9 cellular contexts compared by ENCODE assay signal in the genomic region with DNA sequence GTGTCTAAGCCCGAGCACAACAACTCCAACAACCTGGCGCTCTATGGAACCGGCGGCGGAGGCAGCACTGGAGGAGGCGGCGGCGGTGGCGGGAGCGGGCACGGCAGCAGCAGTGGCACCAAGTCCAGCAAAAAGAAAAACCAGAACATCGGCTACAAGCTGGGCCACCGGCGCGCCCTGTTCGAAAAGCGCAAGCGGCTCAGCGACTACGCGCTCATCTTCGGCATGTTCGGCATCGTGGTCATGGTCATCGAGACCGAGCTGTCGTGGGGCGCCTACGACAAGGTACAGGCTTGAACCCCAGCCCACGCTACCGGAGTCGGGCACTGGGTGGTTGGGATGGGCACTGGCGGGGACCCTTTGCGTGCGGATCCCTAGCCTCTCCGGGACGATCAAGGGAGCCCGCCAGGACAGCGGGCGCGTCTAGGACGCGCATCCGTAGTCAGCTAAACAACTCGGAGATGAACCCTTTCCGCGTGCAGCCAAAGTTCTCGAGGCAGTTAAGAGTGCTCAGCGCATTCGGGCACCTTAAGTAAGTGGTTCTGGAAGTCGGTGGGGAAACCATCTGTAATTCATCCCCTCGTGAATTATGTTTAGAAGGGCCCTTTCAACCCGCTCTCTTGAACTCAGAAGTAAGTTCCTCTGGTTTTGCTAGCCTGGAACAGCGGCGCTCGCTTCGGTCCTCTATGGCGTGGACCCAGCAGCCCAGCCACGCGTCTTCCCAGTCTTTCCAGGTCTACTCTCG. TPM values are rescaled to one million over a fixed set of nuclear protein-coding genes. Genes with fewer than 3 reads are reported as not detected.
A peak's percentile ranks its signal among the peaks of the same experiment; 100 is the strongest.
DNase-seq lines count a peak whose midpoint lies in the region; ATAC-seq, FAIRE-seq and TF ChIP-seq lines count a peak whose summit lies in the region.
"Had no signal": no experiment of that assay in that cellular context is flagged by ENCODE, and none has a peak within 500 bp of the region (broad histone marks: within the 10 kb centered on the region; RNA-seq: fewer than 3 reads in every experiment).

No MANE protein-coding gene starts in this region.

- H3K4me3 Mint-ChIP-seq in activated naive CD4-positive, alpha-beta T cell treated with anti-CD3 and anti-CD28 coated beads, Interleukin-2, amount 10 ng/mL, durations not matched to agents 7 days and 5 days = no peak overlapping the region
- H3K4me3 Mint-ChIP-seq in astrocyte (ENCODE audit: unreplicated experiment) (peak overlapping the region; percentile 81), type B pancreatic cell (peak overlapping the region; percentile 99)

- H4K20me1 ChIP-seq in astrocyte (ENCODE audit: insufficient read depth, low read length) = no peaks in the 10 kb centered on the region

- ATAC-seq in left lung = no peak
- ATAC-seq in GM19035 (IDR thresholded peaks at IDR 0.05; ENCODE audit: unreplicated experiment) = no peak
- no peak for ATAC-seq in HG02840 (IDR thresholded peaks at IDR 0.05; ENCODE audit: low FRiP score, unreplicated experiment)

- H2AFZ ChIP-seq in astrocyte (ENCODE audit: low read depth, low read length) = no peak overlapping the region

- CTCF ChIA-PET in activated naive CD4-positive, alpha-beta T cell treated with anti-CD3 and anti-CD28 coated beads, Interleukin-2, amount 10 ng/mL, durations not matched to agents 7 days and 5 days (lab: Charles Lee) = no interaction called here

- FAIRE-seq in astrocyte (lab: Jason Lieb, UNC) = no peak
- FAIRE-seq: islet of Langerhans had no signal

- H3K4me3 ChIP-seq in astrocyte (ENCODE audit: insufficient read depth, low read depth, low read length) = no peak overlapping the region
- H3K4me3 ChIP-seq in left lung = peak overlapping the region; percentile 55 to 56

- H3K27me3 ChIP-seq in astrocyte (ENCODE audit: insufficient read depth, low read length) = peaks cover 37% of the 10 kb centered on the region
- peaks cover 57 to 69% of the 10 kb centered on the region in 2 donors for H3K27me3 ChIP-seq in left lung

- H3K36me3 ChIP-seq in astrocyte (ENCODE audit: insufficient read depth, low read length) = no peaks in the 10 kb centered on the region
- H3K36me3 ChIP-seq in left lung = no peaks in the 10 kb centered on the region

- H3K27ac Mint-ChIP-seq in activated naive CD4-positive, alpha-beta T cell treated with anti-CD3 and anti-CD28 coated beads, Interleukin-2, amount 10 ng/mL, durations not matched to agents 7 days and 5 days = peak overlapping the region; percentile 63
- H3K27ac Mint-ChIP-seq in astrocyte (ENCODE audit: unreplicated experiment) = no peak overlapping the region
- peak overlapping the region; percentile 91 for H3K27ac Mint-ChIP-seq in type B pancreatic cell

- TF ChIP-seq CTCF in astrocyte (IDR thresholded peaks at IDR 0.05; ENCODE audit: insufficient read depth, low read depth, low read length) (no peak), left lung (IDR thresholded peaks at IDR 0.05) (no peak), type B pancreatic cell (conservative IDR thresholded peaks at IDR 0.05) (no peak)

- H3K4me1 ChIP-seq in astrocyte (ENCODE audit: insufficient read depth, low read length) = peaks cover 6% of the 10 kb centered on the region
- peaks cover 0 to 9% of the 10 kb centered on the region in 2 donors for H3K4me1 ChIP-seq in left lung

- no peaks in the 10 kb centered on the region for H3K9me3 Mint-ChIP-seq in activated naive CD4-positive, alpha-beta T cell treated with anti-CD3 and anti-CD28 coated beads, Interleukin-2, amount 10 ng/mL, durations not matched to agents 7 days and 5 days
- H3K9me3 Mint-ChIP-seq in astrocyte (ENCODE audit: unreplicated experiment) (no peaks in the 10 kb centered on the region), type B pancreatic cell (no peaks in the 10 kb centered on the region)

- H3K4me1 Mint-ChIP-seq in activated naive CD4-positive, alpha-beta T cell treated with anti-CD3 and anti-CD28 coated beads, Interleukin-2, amount 10 ng/mL, durations not matched to agents 7 days and 5 days = peaks cover 4% of the 10 kb centered on the region
- peaks cover 2% of the 10 kb centered on the region for H3K4me1 Mint-ChIP-seq in astrocyte (ENCODE audit: low read depth, unreplicated experiment)
- H3K4me1 Mint-ChIP-seq in type B pancreatic cell (ENCODE audit: unreplicated experiment) = peaks cover 4% of the 10 kb centered on the region

- no peaks in the 10 kb centered on the region for H3K36me3 Mint-ChIP-seq in activated naive CD4-positive, alpha-beta T cell treated with anti-CD3 and anti-CD28 coated beads, Interleukin-2, amount 10 ng/mL, durations not matched to agents 7 days and 5 days
- H3K36me3 Mint-ChIP-seq in astrocyte (ENCODE audit: low read depth, unreplicated experiment) (no peaks in the 10 kb centered on the region), type B pancreatic cell (peaks cover 3% of the 10 kb centered on the region)

- H3K27ac ChIP-seq in astrocyte (ENCODE audit: low read depth, low read length) (no peak overlapping the region), left lung (no peak overlapping the region)

- no peak for DNase-seq in activated naive CD4-positive, alpha-beta T cell treated with anti-CD3 and anti-CD28 coated beads, Interleukin-2, amount 10 ng/mL, durations not matched to agents 7 days and 5 days
- no peak for DNase-seq in activated naive CD4-positive, alpha-beta T cell treated with Interleukin-2 at 50 U/mL for 16 hours
- no peak for DNase-seq in astrocyte (ENCODE audit: low read depth)
- peak in 1 of 2 donors; percentile 74 for DNase-seq in left lung
- no peak for DNase-seq in type B pancreatic cell (ENCODE audit: extremely low spot score, unreplicated experiment)
- DNase-seq in 8988T = no peak

- H3K79me2 ChIP-seq in astrocyte (ENCODE audit: insufficient read depth, low read length) = no peaks in the 10 kb centered on the region

- H3K27me3 Mint-ChIP-seq in activated naive CD4-positive, alpha-beta T cell treated with anti-CD3 and anti-CD28 coated beads, Interleukin-2, amount 10 ng/mL, durations not matched to agents 7 days and 5 days = peaks cover 46% of the 10 kb centered on the region
- H3K27me3 Mint-ChIP-seq in astrocyte (ENCODE audit: low read depth, unreplicated experiment) = peaks cover 35% of the 10 kb centered on the region
- H3K27me3 Mint-ChIP-seq in type B pancreatic cell = peaks cover 66% of the 10 kb centered on the region

- H3K9me3 ChIP-seq in astrocyte (ENCODE audit: insufficient read depth, low read depth, low read length) = no peaks in the 10 kb centered on the region
- H3K9me3 ChIP-seq in left lung = no peaks in the 10 kb centered on the region

- intact Hi-C loops in left lung (cut with DNase I) = no loop called here

- H3K9ac ChIP-seq in astrocyte (ENCODE audit: low read length) = no peak overlapping the region

- H3K4me2 ChIP-seq in astrocyte (ENCODE audit: low read length) = peak overlapping the region; percentile 85

RNA-seq across cellular contexts. Expression of gene KCNN2, which starts 1.3 kb away (rescaled TPM):
- total RNA-seq in astrocyte (0.29 and 0.32 TPM in 2 replicates), left lung (1 to 10 TPM; 2.3 to 3.2 TPM), type B pancreatic cell (ENCODE audit: low replicate concordance) (12.5 and 15.4 TPM in 2 replicates)
